9 cellular contexts compared by ENCODE assay signal in genomic region chr4:41538017-41538733, GRCh38. TPM values are rescaled to one million over a fixed set of nuclear protein-coding genes. Genes with fewer than 3 reads are reported as not detected.
A peak's percentile ranks its signal among the peaks of the same experiment; 100 is the strongest.
DNase-seq lines count a peak whose midpoint lies in the region; TF ChIP-seq lines count a peak whose summit lies in the region.
"Had no signal": no experiment of that assay in that cellular context is flagged by ENCODE, and none has a peak within 500 bp of the region (broad histone marks: within the 10 kb centered on the region; RNA-seq: fewer than 3 reads in every experiment).

Gene LIMCH1, plus strand, starts transcription at chr4:41538157. Its CDS starts 67,839 bp downstream, at chr4:41605996.

- H3K27ac Mint-ChIP-seq in mesothelial cell of epicardium, result peak within 1 kb of the TSS; percentile 68

- no peaks in the 10 kb centered on the region for H3K27me3 Mint-ChIP-seq in mesothelial cell of epicardium (ENCODE audit: low read depth)

- H3K27ac ChIP-seq in esophagus squamous epithelium (peak within 1 kb of the TSS in 3 of 4 donors; percentile 60 to 75 (median 64)), transverse colon (peak within 1 kb of the TSS; percentile 41 to 63 (median 55))

- TF ChIP-seq CTCF in esophagus squamous epithelium (IDR thresholded peaks at IDR 0.05) (no peak), mesothelial cell of epicardium (IDR thresholded peaks at IDR 0.05; ENCODE audit: unreplicated experiment) (no peak), transverse colon (IDR thresholded peaks at IDR 0.05) (no peak)

- H3K9me3 Mint-ChIP-seq in mesothelial cell of epicardium, result no peaks in the 10 kb centered on the region

- no peaks in the 10 kb centered on the region for H3K36me3 ChIP-seq in MG63
- no peaks in the 10 kb centered on the region for H3K36me3 ChIP-seq in esophagus squamous epithelium
- no peaks in the 10 kb centered on the region for H3K36me3 ChIP-seq in transverse colon

- in situ Hi-C loops in transverse colon (cut with MboI; ENCODE audit: low pct_ligation_motif_present in 1 of 4, low pct_unique_long_range_greater_than_20kb in 1 of 4, low sequenced_read_pairs in 3 of 4) (no loop called here), G401 (cut with HindIII; ENCODE audit: low sequenced_read_pairs) (no loop called here)

- TF ChIP-seq POLR2A in esophagus squamous epithelium (IDR thresholded peaks at IDR 0.05) (no peak), transverse colon (IDR thresholded peaks at IDR 0.05) (no peak)

- intact Hi-C loops in esophagus squamous epithelium (cut with DNase I), result no loop called here
- intact Hi-C loops in transverse colon (cut with DNase I; ENCODE audit: low total_unique reads), result no loop called here

- H3K4me1 Mint-ChIP-seq in mesothelial cell of epicardium, result peaks cover 63% of the 10 kb centered on the region

- H3K27me3 ChIP-seq in MG63, result no peaks in the 10 kb centered on the region
- no peaks in the 10 kb centered on the region for H3K27me3 ChIP-seq in esophagus squamous epithelium
- H3K27me3 ChIP-seq in transverse colon, result no peaks in the 10 kb centered on the region

- no peak within 1 kb of the TSS for H3K4me3 ChIP-seq in MG63
- peak within 1 kb of the TSS in 2 of 4 donors; percentile 12 to 37 for H3K4me3 ChIP-seq in esophagus squamous epithelium
- no peak within 1 kb of the TSS for H3K4me3 ChIP-seq in transverse colon

- H3K36me3 Mint-ChIP-seq in mesothelial cell of epicardium, result no peaks in the 10 kb centered on the region

- H3K4me1 ChIP-seq in esophagus squamous epithelium (peaks cover 7 to 54% (median 16%) of the 10 kb centered on the region in 3 donors), transverse colon (peaks cover 0 to 10% (median 2%) of the 10 kb centered on the region in 4 donors)

- H3K9me3 ChIP-seq in MG63 (no peaks in the 10 kb centered on the region), esophagus squamous epithelium (no peaks in the 10 kb centered on the region), transverse colon (no peaks in the 10 kb centered on the region)

- peak; percentile 3 for DNase-seq in MG63
- no peak for DNase-seq in esophagus squamous epithelium (lab: John Stamatoyannopoulos, UW)
- no peak for DNase-seq in mesothelial cell of epicardium (ENCODE audit: low spot score in 2 of 2, unreplicated experiment in 2 of 2)
- DNase-seq in transverse colon, result peak; percentile 11
- no peak for DNase-seq in activated effector memory CD4-positive, alpha-beta T cell treated with anti-CD3 and anti-CD28 coated beads, Interleukin-2, amount 50 U/mL, for 16 hours
- DNase-seq in NCI-H2029 treated with DMSO at 0.1 percent for 48 hours (lab: John Stamatoyannopoulos, UW), result no peak
- DNase-seq in RPMI8226, result no peak
- no peak for DNase-seq in G401 (ENCODE audit: low spot score)
- DNase-seq: IMR-90 had no signal

- H3K4me3 Mint-ChIP-seq in mesothelial cell of epicardium, result no peak within 1 kb of the TSS

- no peak for TF ChIP-seq EP300 in transverse colon (IDR thresholded peaks at IDR 0.05; ENCODE audit: low read depth)

- 46 to 52% methylated on average over 7 to 8 of the region's 9 CpGs for WGBS in esophagus squamous epithelium, 2 donors
- 53 to 70% methylated on average over 6 to 9 of the region's 9 CpGs for WGBS in transverse colon (ENCODE audit: low coverage in 1 of 2), 2 donors

RNA-seq across cellular contexts. Expression of gene LIMCH1, which starts in this region (rescaled TPM):
- 34.6 and 49.4 TPM in 2 replicates for total RNA-seq in MG63 (2014; rRNA removed; shearing (Covaris generic); ENCODE audit: low replicate concordance)
- 10 to 100 TPM in 3 of 4 donors, 1 to 10 TPM in 1; 9.8 to 19.1 (median 13.1) TPM for total RNA-seq in esophagus squamous epithelium
- 65.1 to 66.8 TPM (median 65.2 TPM) in 3 replicates for total RNA-seq in mesothelial cell of epicardium
- 10 to 100 TPM in 2 of 4 donors, 1 to 10 TPM in 2; 5.5 to 18.5 (median 9.7) TPM for total RNA-seq in transverse colon
- total RNA-seq in G401 (2014; rRNA removed; shearing (Covaris generic)), result not detected in 2 replicates

Comparison
In these comparisons a context has a peak if more than half of its experiments do, and no peak if none do; other contexts are left out.
1. DNase-seq: peak in MG63 (single experiment) and transverse colon (single experiment); none in esophagus squamous epithelium (single experiment), mesothelial cell of epicardium (0 of 2), activated effector memory CD4-positive, alpha-beta T cell treated with anti-CD3 and anti-CD28 coated beads, Interleukin-2, amount 50 U/mL, for 16 hours (single experiment), NCI-H2029 treated with DMSO at 0.1 percent for 48 hours (single experiment), RPMI8226 (single experiment) and G401 (single experiment).